Comparison of ENCODE assay signal across 1 cellular context in genomic region chr12:130819248-130819576, GRCh38.
TF ChIP-seq lines count a peak whose summit lies in the region.

No MANE protein-coding gene starts in this region.

TF ChIP-seq in HepG2, 621 proteins besides CTCF, POLR2A, EP300 and RAD21:
- no peak for TF ChIP-seq SOX6 (IDR thresholded peaks at IDR 0.05)
- TF ChIP-seq SOX6 (CRISPR knock-in tag; IDR thresholded peaks at IDR 0.05): no peak
- no peak for TF ChIP-seq GMEB1 (CRISPR knock-in tag; IDR thresholded peaks at IDR 0.05; ENCODE audit: borderline replicate concordance)
- TF ChIP-seq MLLT10 (CRISPR knock-in tag; IDR thresholded peaks at IDR 0.05): no peak
- no peak for TF ChIP-seq ZSCAN30 (CRISPR knock-in tag; IDR thresholded peaks at IDR 0.05)
- TF ChIP-seq ZNF362 (CRISPR knock-in tag; IDR thresholded peaks at IDR 0.05; ENCODE audit: borderline replicate concordance): no peak
- TF ChIP-seq SOX13 (IDR thresholded peaks at IDR 0.05): no peak
- no peak for TF ChIP-seq SOX13 (CRISPR knock-in tag; conservative IDR thresholded peaks at IDR 0.05 in 1 of 2, IDR thresholded peaks at IDR 0.05 in 1 of 2)
- no peak for TF ChIP-seq MBNL3 (CRISPR knock-in tag; conservative IDR thresholded peaks at IDR 0.05)
- TF ChIP-seq KAT8 (CRISPR knock-in tag; IDR thresholded peaks at IDR 0.05): no peak
- TF ChIP-seq ZNF343 (CRISPR knock-in tag; IDR thresholded peaks at IDR 0.05): no peak
- TF ChIP-seq TEAD2 (CRISPR knock-in tag; IDR thresholded peaks at IDR 0.05): no peak
- TF ChIP-seq ZNF704 (CRISPR knock-in tag; IDR thresholded peaks at IDR 0.05; ENCODE audit: borderline replicate concordance): no peak
- no peak for TF ChIP-seq SPEN (CRISPR knock-in tag; IDR thresholded peaks at IDR 0.05; ENCODE audit: low read depth)
- no peak for TF ChIP-seq FOXA1 (IDR thresholded peaks at IDR 0.05)
- no peak for TF ChIP-seq FOXA1 (CRISPR knock-in tag; IDR thresholded peaks at IDR 0.05)
- TF ChIP-seq HIVEP1 (CRISPR knock-in tag; IDR thresholded peaks at IDR 0.05): no peak
- TF ChIP-seq FOXK1 (CRISPR knock-in tag; IDR thresholded peaks at IDR 0.05; ENCODE audit: borderline replicate concordance, low read depth): no peak
- no peak for TF ChIP-seq ZFP37 (CRISPR knock-in tag; IDR thresholded peaks at IDR 0.05; ENCODE audit: borderline replicate concordance)
- no peak for TF ChIP-seq SIX4 (CRISPR knock-in tag; IDR thresholded peaks at IDR 0.05)
- TF ChIP-seq ZHX1 (CRISPR knock-in tag; IDR thresholded peaks at IDR 0.05; ENCODE audit: low read depth): no peak
- no peak for TF ChIP-seq CENPBD1 (CRISPR knock-in tag; IDR thresholded peaks at IDR 0.05; ENCODE audit: borderline replicate concordance, low read depth)
- no peak for TF ChIP-seq ZNF766 (CRISPR knock-in tag; IDR thresholded peaks at IDR 0.05; ENCODE audit: borderline replicate concordance)
